Comparison of ENCODE assay signal across 1 cellular context in the genomic region with DNA sequence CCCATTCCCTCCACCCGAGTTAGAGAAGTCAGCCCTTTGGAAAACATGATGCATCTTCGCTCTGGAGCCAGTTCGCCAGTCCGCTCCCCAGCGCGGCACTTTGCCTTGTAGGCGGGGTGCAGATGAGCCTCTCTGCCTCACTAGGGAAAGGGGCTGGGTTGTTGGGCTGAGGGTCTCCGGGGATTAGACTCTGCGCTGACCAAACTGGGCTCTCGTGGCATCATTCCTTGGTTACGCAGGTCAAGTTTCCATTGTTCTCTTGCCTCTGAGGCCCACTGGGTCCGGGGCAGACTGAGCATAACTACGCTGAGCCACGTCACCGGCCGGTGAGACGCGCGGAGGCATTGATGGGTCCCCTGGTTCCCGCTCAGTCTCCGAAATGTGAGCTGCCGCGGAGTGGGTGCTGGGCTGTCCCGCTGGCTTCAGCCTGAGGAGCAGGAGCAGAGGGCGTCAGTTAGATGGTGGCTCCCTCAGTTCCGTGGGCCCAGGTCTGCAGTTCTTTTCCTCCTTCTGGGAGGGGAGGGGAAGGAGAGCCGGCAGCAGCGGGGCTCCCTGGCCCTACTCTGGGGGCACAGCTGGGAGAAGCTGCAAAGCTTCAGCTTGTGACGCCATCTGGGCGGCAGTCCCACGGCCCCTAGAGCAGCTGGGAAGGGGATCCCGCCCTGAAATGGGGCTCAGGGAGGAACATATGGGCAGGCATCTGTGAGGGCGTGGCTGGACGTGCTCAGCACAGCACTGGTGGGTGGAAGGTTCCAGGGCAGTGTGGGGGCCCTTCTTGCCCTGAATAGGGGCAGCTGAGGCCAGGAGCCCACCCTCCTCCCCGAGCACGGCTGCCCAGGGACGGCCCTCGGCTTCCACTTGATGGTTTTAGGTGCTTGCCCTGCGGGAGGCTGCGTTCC.
TF ChIP-seq lines count a peak whose summit lies in the region.

No MANE protein-coding gene starts in this region.

TF ChIP-seq in GM23338, 12 proteins besides CTCF, POLR2A, EP300 and RAD21 (continued from another document):
- TF ChIP-seq, protein P1, sequence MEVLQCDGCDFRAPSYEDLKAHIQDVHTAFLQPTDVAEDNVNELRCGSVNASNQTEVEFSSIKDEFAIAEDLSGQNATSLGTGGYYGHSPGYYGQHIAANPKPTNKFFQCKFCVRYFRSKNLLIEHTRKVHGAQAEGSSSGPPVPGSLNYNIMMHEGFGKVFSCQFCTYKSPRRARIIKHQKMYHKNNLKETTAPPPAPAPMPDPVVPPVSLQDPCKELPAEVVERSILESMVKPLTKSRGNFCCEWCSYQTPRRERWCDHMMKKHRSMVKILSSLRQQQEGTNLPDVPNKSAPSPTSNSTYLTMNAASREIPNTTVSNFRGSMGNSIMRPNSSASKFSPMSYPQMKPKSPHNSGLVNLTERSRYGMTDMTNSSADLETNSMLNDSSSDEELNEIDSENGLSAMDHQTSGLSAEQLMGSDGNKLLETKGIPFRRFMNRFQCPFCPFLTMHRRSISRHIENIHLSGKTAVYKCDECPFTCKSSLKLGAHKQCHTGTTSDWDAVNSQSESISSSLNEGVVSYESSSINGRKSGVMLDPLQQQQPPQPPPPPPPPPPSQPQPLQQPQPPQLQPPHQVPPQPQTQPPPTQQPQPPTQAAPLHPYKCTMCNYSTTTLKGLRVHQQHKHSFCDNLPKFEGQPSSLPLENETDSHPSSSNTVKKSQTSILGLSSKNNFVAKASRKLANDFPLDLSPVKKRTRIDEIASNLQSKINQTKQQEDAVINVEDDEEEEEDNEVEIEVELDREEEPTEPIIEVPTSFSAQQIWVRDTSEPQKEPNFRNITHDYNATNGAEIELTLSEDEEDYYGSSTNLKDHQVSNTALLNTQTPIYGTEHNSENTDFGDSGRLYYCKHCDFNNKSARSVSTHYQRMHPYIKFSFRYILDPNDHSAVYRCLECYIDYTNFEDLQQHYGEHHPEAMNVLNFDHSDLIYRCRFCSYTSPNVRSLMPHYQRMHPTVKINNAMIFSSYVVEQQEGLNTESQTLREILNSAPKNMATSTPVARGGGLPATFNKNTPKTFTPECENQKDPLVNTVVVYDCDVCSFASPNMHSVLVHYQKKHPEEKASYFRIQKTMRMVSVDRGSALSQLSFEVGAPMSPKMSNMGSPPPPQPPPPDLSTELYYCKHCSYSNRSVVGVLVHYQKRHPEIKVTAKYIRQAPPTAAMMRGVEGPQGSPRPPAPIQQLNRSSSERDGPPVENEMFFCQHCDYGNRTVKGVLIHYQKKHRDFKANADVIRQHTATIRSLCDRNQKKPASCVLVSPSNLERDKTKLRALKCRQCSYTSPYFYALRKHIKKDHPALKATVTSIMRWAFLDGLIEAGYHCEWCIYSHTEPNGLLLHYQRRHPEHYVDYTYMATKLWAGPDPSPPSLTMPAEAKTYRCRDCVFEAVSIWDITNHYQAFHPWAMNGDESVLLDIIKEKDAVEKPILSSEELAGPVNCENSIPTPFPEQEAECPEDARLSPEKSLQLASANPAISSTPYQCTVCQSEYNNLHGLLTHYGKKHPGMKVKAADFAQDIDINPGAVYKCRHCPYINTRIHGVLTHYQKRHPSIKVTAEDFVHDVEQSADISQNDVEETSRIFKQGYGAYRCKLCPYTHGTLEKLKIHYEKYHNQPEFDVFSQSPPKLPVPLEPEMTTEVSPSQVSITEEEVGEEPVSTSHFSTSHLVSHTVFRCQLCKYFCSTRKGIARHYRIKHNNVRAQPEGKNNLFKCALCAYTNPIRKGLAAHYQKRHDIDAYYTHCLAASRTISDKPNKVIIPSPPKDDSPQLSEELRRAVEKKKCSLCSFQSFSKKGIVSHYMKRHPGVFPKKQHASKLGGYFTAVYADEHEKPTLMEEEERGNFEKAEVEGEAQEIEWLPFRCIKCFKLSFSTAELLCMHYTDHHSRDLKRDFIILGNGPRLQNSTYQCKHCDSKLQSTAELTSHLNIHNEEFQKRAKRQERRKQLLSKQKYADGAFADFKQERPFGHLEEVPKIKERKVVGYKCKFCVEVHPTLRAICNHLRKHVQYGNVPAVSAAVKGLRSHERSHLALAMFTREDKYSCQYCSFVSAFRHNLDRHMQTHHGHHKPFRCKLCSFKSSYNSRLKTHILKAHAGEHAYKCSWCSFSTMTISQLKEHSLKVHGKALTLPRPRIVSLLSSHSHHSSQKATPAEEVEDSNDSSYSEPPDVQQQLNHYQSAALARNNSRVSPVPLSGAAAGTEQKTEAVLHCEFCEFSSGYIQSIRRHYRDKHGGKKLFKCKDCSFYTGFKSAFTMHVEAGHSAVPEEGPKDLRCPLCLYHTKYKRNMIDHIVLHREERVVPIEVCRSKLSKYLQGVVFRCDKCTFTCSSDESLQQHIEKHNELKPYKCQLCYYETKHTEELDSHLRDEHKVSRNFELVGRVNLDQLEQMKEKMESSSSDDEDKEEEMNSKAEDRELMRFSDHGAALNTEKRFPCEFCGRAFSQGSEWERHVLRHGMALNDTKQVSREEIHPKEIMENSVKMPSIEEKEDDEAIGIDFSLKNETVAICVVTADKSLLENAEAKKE (CRISPR knock-in tag; IDR thresholded peaks at IDR 0.05), result no peak
- no peak for TF ChIP-seq JUNB (IDR thresholded peaks at IDR 0.05; ENCODE audit: unreplicated experiment)
- TF ChIP-seq ZNF114 (CRISPR knock-in tag; IDR thresholded peaks at IDR 0.05), result no peak
- TF ChIP-seq STAT1 (IDR thresholded peaks at IDR 0.05; ENCODE audit: unreplicated experiment), result no peak
- no peak for TF ChIP-seq ZNF331 (CRISPR knock-in tag; IDR thresholded peaks at IDR 0.05; ENCODE audit: low read depth)
- TF ChIP-seq REST (IDR thresholded peaks at IDR 0.05; ENCODE audit: unreplicated experiment), result no peak
- TF ChIP-seq EZH2 (IDR thresholded peaks at IDR 0.05; ENCODE audit: low read depth, unreplicated experiment), result no peak
- no peak for TF ChIP-seq EZH2phosphoT487 (IDR thresholded peaks at IDR 0.05; ENCODE audit: unreplicated experiment)
